21 cellular contexts compared by ENCODE assay signal in the genomic region with DNA sequence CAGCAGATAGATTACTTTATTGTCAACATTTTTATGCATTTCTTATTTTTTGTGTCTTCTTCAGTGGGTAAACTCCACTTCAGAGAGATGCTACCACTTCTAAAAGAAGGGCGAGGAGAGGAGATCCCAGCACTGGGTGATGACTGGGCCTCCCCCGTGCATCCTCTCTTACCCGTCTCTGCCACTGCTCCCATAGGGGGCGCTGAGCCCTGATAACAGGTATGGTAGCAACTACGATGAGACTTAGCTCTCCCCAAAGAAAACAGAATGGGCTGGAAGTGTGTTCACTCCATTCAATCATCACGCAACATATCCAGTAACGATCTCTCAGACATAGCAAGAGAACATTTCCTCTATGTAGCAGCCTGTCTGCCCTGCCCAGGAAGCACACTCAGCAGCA.
A peak's percentile ranks its signal among the peaks of the same experiment; 100 is the strongest.
DNase-seq lines count a peak whose midpoint lies in the region; ATAC-seq, FAIRE-seq and TF ChIP-seq lines count a peak whose summit lies in the region.
"Had no signal": no experiment of that assay in that cellular context is flagged by ENCODE, and none has a peak within 500 bp of the region (broad histone marks: within the 10 kb centered on the region; RNA-seq: fewer than 3 reads in every experiment).

No MANE protein-coding gene starts in this region.

- no peak for TF ChIP-seq POLR2A in vagina (IDR thresholded peaks at IDR 0.05)

- no peaks in the 10 kb centered on the region for H3K4me1 Mint-ChIP-seq in activated CD4-positive, alpha-beta T cell treated with anti-CD3 and anti-CD28 coated beads for 36 hours
- H3K4me1 Mint-ChIP-seq: activated naive CD8-positive, alpha-beta T cell treated with anti-CD3 and anti-CD28 coated beads, Interleukin-2, amount 50 U/mL, for 24 hours; naive thymus-derived CD8-positive, alpha-beta T cell had no signal

- no peaks in the 10 kb centered on the region for H3K36me3 Mint-ChIP-seq in activated CD4-positive, alpha-beta T cell treated with anti-CD3 and anti-CD28 coated beads for 36 hours (ENCODE audit: low read depth)
- H3K36me3 Mint-ChIP-seq: naive thymus-derived CD8-positive, alpha-beta T cell had no signal

- intact Hi-C loops in activated CD4-positive, alpha-beta T cell treated with anti-CD3 and anti-CD28 coated beads for 36 hours (cut with DNase I, micrococcal nuclease) = no loop called here
- intact Hi-C loops in vagina (cut with DNase I) = no loop called here

- H3K9me3 Mint-ChIP-seq in activated CD4-positive, alpha-beta T cell treated with anti-CD3 and anti-CD28 coated beads for 36 hours (ENCODE audit: low read depth) = no peaks in the 10 kb centered on the region
- H3K9me3 Mint-ChIP-seq: activated naive CD8-positive, alpha-beta T cell treated with anti-CD3 and anti-CD28 coated beads, Interleukin-2, amount 50 U/mL, for 24 hours; activated T-cell treated with anti-CD3 and anti-CD28 coated beads, Interleukin-2, amount 50 U/mL, for 4 hours; naive thymus-derived CD8-positive, alpha-beta T cell; T-helper 1 cell treated with Interleukin-12 subunit alpha and Interleukin-12 subunit beta and Interleukin-4 antibody, amounts not matched to agents 30 μg/mL and 1 μg/mL, for 36 hours had no signal

- POLR2A ChIA-PET in activated CD4-positive, alpha-beta T cell treated with anti-CD3 and anti-CD28 coated beads for 36 hours (lab: Charles Lee) = no interaction called here

- peaks cover 15% of the 10 kb centered on the region for H3K27me3 Mint-ChIP-seq in activated CD4-positive, alpha-beta T cell treated with anti-CD3 and anti-CD28 coated beads for 36 hours

- no peak overlapping the region for H3K4me3 ChIP-seq in WERI-Rb-1 (ENCODE audit: low read depth, low read length)
- no peak overlapping the region for H3K4me3 ChIP-seq in retinal pigment epithelial cell (ENCODE audit: low read length)
- H3K4me3 ChIP-seq in vagina = no peak overlapping the region
- H3K4me3 ChIP-seq: HAP-1, lower lobe of right lung, psoas muscle, thoracic aorta had no signal

- DNase-seq in activated CD4-positive, alpha-beta T cell treated with anti-CD3 and anti-CD28 coated beads for 36 hours = peak; percentile 32
- no peak for DNase-seq in activated CD4-positive, alpha-beta T cell treated with anti-CD3 and anti-CD28 coated beads, Interleukin-2, amount 50 U/mL, for 1 hour
- DNase-seq in HTR-8/SVneo (ENCODE audit: insufficient read length, low spot score) (no peak), WERI-Rb-1 (peak; percentile 22), retinal pigment epithelial cell (ENCODE audit: low read depth) (no peak), vagina (ENCODE audit: extremely low spot score in 2 of 2) (no peak), NCI-H2107 treated with DMSO at 0.1 percent for 48 hours (lab: John Stamatoyannopoulos, UW; ENCODE audit: unreplicated experiment) (no peak)
- DNase-seq: activated CD4-positive, CD25-positive, alpha-beta regulatory T cell treated with anti-CD3 and anti-CD28 coated beads, Interleukin-2, amount 50 U/mL, for 72 hours; activated naive CD8-positive, alpha-beta T cell treated with anti-CD3 and anti-CD28 coated beads, Interleukin-2, amount 50 U/mL, for 24 hours; activated T-cell treated with anti-CD3 and anti-CD28 coated beads, Interleukin-2, amount 50 U/mL, for 4 hours; central memory CD4-positive, alpha-beta T cell; foreskin fibroblast; lower lobe of right lung; naive thymus-derived CD8-positive, alpha-beta T cell; NCI-H1694; psoas muscle had no signal

- CTCF ChIA-PET in activated CD4-positive, alpha-beta T cell treated with anti-CD3 and anti-CD28 coated beads for 36 hours (lab: Charles Lee) = no interaction called here

- no peak overlapping the region for H3K4me3 Mint-ChIP-seq in activated CD4-positive, alpha-beta T cell treated with anti-CD3 and anti-CD28 coated beads for 36 hours
- H3K4me3 Mint-ChIP-seq: activated naive CD8-positive, alpha-beta T cell treated with anti-CD3 and anti-CD28 coated beads, Interleukin-2, amount 50 U/mL, for 24 hours; activated T-cell treated with anti-CD3 and anti-CD28 coated beads, Interleukin-2, amount 50 U/mL, for 4 hours; naive thymus-derived CD8-positive, alpha-beta T cell; T-helper 1 cell treated with Interleukin-12 subunit alpha and Interleukin-12 subunit beta and Interleukin-4 antibody, amounts not matched to agents 30 μg/mL and 1 μg/mL, for 36 hours had no signal

- FAIRE-seq in HTR-8/SVneo (lab: Jason Lieb, UNC) = peak; percentile 20
- FAIRE-seq: RCC 7860 had no signal

- no peaks in the 10 kb centered on the region for H3K27me3 ChIP-seq in WERI-Rb-1 (ENCODE audit: insufficient read depth, low read depth, severe bottlenecking)
- H3K27me3 ChIP-seq in vagina = no peaks in the 10 kb centered on the region

- H3K4me1 ChIP-seq in vagina = no peaks in the 10 kb centered on the region
- H3K4me1 ChIP-seq: HAP-1, lower lobe of right lung, psoas muscle had no signal

- H3K27ac ChIP-seq in WERI-Rb-1 (no peak overlapping the region), vagina (no peak overlapping the region)
- H3K27ac ChIP-seq: lower lobe of right lung, psoas muscle, thoracic aorta had no signal

- peak; percentile 40; the same call in 1 of the 2 replicates for TF ChIP-seq CTCF in WERI-Rb-1 (IDR thresholded peaks at IDR 0.05; ENCODE audit: low read depth, low read length)
- TF ChIP-seq CTCF in retinal pigment epithelial cell (conservative IDR thresholded peaks at IDR 0.05; ENCODE audit: low read depth, low read length) = peak; percentile 24
- TF ChIP-seq CTCF in vagina (IDR thresholded peaks at IDR 0.05) = no peak

- H3K9me3 ChIP-seq in WERI-Rb-1 (ENCODE audit: severe bottlenecking) (peaks cover 2% of the 10 kb centered on the region), vagina (no peaks in the 10 kb centered on the region)
- H3K9me3 ChIP-seq: HAP-1, lower lobe of right lung, psoas muscle, thoracic aorta had no signal

- ATAC-seq in activated CD4-positive, alpha-beta T cell treated with anti-CD3 and anti-CD28 coated beads for 36 hours = no peak
- no peak for ATAC-seq in GM19328 (IDR thresholded peaks at IDR 0.05; ENCODE audit: unreplicated experiment)
- ATAC-seq: activated naive CD8-positive, alpha-beta T cell treated with anti-CD3 and anti-CD28 coated beads, Interleukin-2, amount 50 U/mL, for 24 hours; activated T-cell treated with anti-CD3 and anti-CD28 coated beads, Interleukin-2, amount 50 U/mL, for 4 hours; lower lobe of right lung; naive thymus-derived CD8-positive, alpha-beta T cell; psoas muscle had no signal

- H3K36me3 ChIP-seq in WERI-Rb-1 = no peaks in the 10 kb centered on the region
- H3K36me3 ChIP-seq in vagina = no peaks in the 10 kb centered on the region
- H3K36me3 ChIP-seq: HAP-1, lower lobe of right lung, thoracic aorta had no signal

- H3K27ac Mint-ChIP-seq in activated CD4-positive, alpha-beta T cell treated with anti-CD3 and anti-CD28 coated beads for 36 hours = no peak overlapping the region
- H3K27ac Mint-ChIP-seq: activated naive CD8-positive, alpha-beta T cell treated with anti-CD3 and anti-CD28 coated beads, Interleukin-2, amount 50 U/mL, for 24 hours; T-helper 1 cell treated with Interleukin-12 subunit alpha and Interleukin-12 subunit beta and Interleukin-4 antibody, amounts not matched to agents 30 μg/mL and 1 μg/mL, for 36 hours had no signal

Comparison
In these comparisons a context has a peak if more than half of its experiments do, and no peak if none do; other contexts are left out.
1. DNase-seq: peak in activated CD4-positive, alpha-beta T cell treated with anti-CD3 and anti-CD28 coated beads for 36 hours (single experiment) and WERI-Rb-1 (single experiment); none in activated CD4-positive, alpha-beta T cell treated with anti-CD3 and anti-CD28 coated beads, Interleukin-2, amount 50 U/mL, for 1 hour (single experiment), HTR-8/SVneo (single experiment), retinal pigment epithelial cell (single experiment), vagina (0 of 2) and NCI-H2107 treated with DMSO at 0.1 percent for 48 hours (single experiment).
2. CTCF ChIP-seq: peak in WERI-Rb-1 (single experiment) and retinal pigment epithelial cell (single experiment); none in vagina (0 of 3).